ENCODE assay signal across 7 cellular contexts in genomic region chr11:86799680-86800075, GRCh38. TPM values are rescaled to one million over a fixed set of nuclear protein-coding genes. Genes with fewer than 3 reads are reported as not detected.
DNase-seq lines count a peak whose midpoint lies in the region; ATAC-seq and FAIRE-seq lines count a peak whose summit lies in the region.

No MANE protein-coding gene starts in this region.

- H3K36me3 Mint-ChIP-seq in activated naive CD8-positive, alpha-beta T cell treated with anti-CD3 and anti-CD28 coated beads, Interleukin-2, amount 50 U/mL, for 24 hours (ENCODE audit: low read depth) = no peaks in the 10 kb centered on the region

- DNase-seq in HTR-8/SVneo (ENCODE audit: insufficient read length, low spot score) = no peak
- DNase-seq in activated naive CD8-positive, alpha-beta T cell treated with anti-CD3 and anti-CD28 coated beads, Interleukin-2, amount 50 U/mL, for 24 hours = no peak
- no peak for DNase-seq in iPS DF 6.9 (ENCODE audit: low read depth, low spot score)
- no peak for DNase-seq in NCI-H187 treated with DMSO at 0.1 percent for 48 hours (lab: John Stamatoyannopoulos, UW)

- H3K4me1 ChIP-seq in iPS DF 6.9 (ENCODE audit: control insufficient read depth, insufficient read depth, low read length) = peaks cover 6% of the 10 kb centered on the region; the same call in 1 of the 2 replicates
- peaks cover 4 to 30% (median 10%) of the 10 kb centered on the region in 3 donors for H3K4me1 ChIP-seq in skeletal muscle tissue (ENCODE audit: control insufficient read depth in 3 of 3, insufficient read depth in 3 of 3, low read length in 3 of 3)

- H3K27ac ChIP-seq in iPS DF 6.9 (ENCODE audit: low read length) (no peak overlapping the region), skeletal muscle tissue (ENCODE audit: low read depth, low read length) (peak overlapping the region; percentile 73)

- H3K27ac Mint-ChIP-seq in activated naive CD8-positive, alpha-beta T cell treated with anti-CD3 and anti-CD28 coated beads, Interleukin-2, amount 50 U/mL, for 24 hours = no peak overlapping the region

- H3K4me3 ChIP-seq in iPS DF 6.9 (ENCODE audit: low read length) (peak overlapping the region; percentile 64; the same call in 1 of the 2 replicates), skeletal muscle tissue (ENCODE audit: low read length in 3 of 3) (peak overlapping the region; percentile 39 to 89 (median 77))

- no CpG with 5 or more reads among the region's 13 CpGs for whole genome bisulfite sequencing in iPS DF 6.9 (ENCODE audit: insufficient coverage, insufficient read length)

- peaks cover 62% of the 10 kb centered on the region for H3K27me3 Mint-ChIP-seq in activated naive CD8-positive, alpha-beta T cell treated with anti-CD3 and anti-CD28 coated beads, Interleukin-2, amount 50 U/mL, for 24 hours

- peaks cover 42% of the 10 kb centered on the region for H3K4me1 Mint-ChIP-seq in activated naive CD8-positive, alpha-beta T cell treated with anti-CD3 and anti-CD28 coated beads, Interleukin-2, amount 50 U/mL, for 24 hours

- H3K36me3 ChIP-seq in iPS DF 6.9 (ENCODE audit: control insufficient read depth, insufficient read depth, low read length) (no peaks in the 10 kb centered on the region), skeletal muscle tissue (ENCODE audit: control insufficient read depth in 3 of 3, insufficient read depth in 3 of 3, low read length in 3 of 3) (no peaks in the 10 kb centered on the region)

- H3K9me3 ChIP-seq in iPS DF 6.9 (ENCODE audit: control insufficient read depth, insufficient read depth, low read length) = no peaks in the 10 kb centered on the region
- no peaks in the 10 kb centered on the region for H3K9me3 ChIP-seq in skeletal muscle tissue (ENCODE audit: control insufficient read depth in 3 of 3, low read length in 3 of 3)

- H3K27me3 ChIP-seq in iPS DF 6.9 (ENCODE audit: control insufficient read depth, insufficient read depth, low read length) = peaks cover 7% of the 10 kb centered on the region; the same call in 1 of the 2 replicates
- no peaks in the 10 kb centered on the region for H3K27me3 ChIP-seq in skeletal muscle tissue (ENCODE audit: control insufficient read depth in 3 of 3, insufficient read depth in 3 of 3, low read length in 3 of 3)

- ATAC-seq in activated naive CD8-positive, alpha-beta T cell treated with anti-CD3 and anti-CD28 coated beads, Interleukin-2, amount 50 U/mL, for 24 hours = no peak
- no peak for ATAC-seq in HG02763 (IDR thresholded peaks at IDR 0.05; ENCODE audit: unreplicated experiment)
- no peak for ATAC-seq in GM18511 (IDR thresholded peaks at IDR 0.05; ENCODE audit: unreplicated experiment)

- FAIRE-seq in HTR-8/SVneo (lab: Jason Lieb, UNC) = peak; percentile 36

- peak overlapping the region; percentile 67 to 83 (median 71) for H3K9ac ChIP-seq in skeletal muscle tissue (ENCODE audit: low read depth in 1 of 3, low read length in 3 of 3)

- H3K4me3 Mint-ChIP-seq in activated naive CD8-positive, alpha-beta T cell treated with anti-CD3 and anti-CD28 coated beads, Interleukin-2, amount 50 U/mL, for 24 hours = peak overlapping the region; percentile 53

- H3K9me3 Mint-ChIP-seq in activated naive CD8-positive, alpha-beta T cell treated with anti-CD3 and anti-CD28 coated beads, Interleukin-2, amount 50 U/mL, for 24 hours = no peaks in the 10 kb centered on the region

RNA-seq across cellular contexts. Expression of gene PRSS23, which starts 0.7 kb away (rescaled TPM):
- total RNA-seq in skeletal muscle tissue = 18.3 TPM
